9 cellular contexts compared by ENCODE assay signal in genomic region chr9:128523199-128523925, GRCh38. TPM values are rescaled to one million over a fixed set of nuclear protein-coding genes. Genes with fewer than 3 reads are reported as not detected.
DNase-seq lines count a peak whose midpoint lies in the region; ATAC-seq, FAIRE-seq and TF ChIP-seq lines count a peak whose summit lies in the region.
"Had no signal": no experiment of that assay in that cellular context is flagged by ENCODE, and none has a peak within 500 bp of the region (broad histone marks: within the 10 kb centered on the region; RNA-seq: fewer than 3 reads in every experiment).

No MANE protein-coding gene starts in this region.

- H3K4me1 ChIP-seq in HEK293 (ENCODE audit: control insufficient read depth, insufficient read depth, low read length) = no peaks in the 10 kb centered on the region
- no peaks in the 10 kb centered on the region for H3K4me1 ChIP-seq in NT2/D1 (ENCODE audit: insufficient read depth, insufficient read length)
- peaks cover 0 to 13% (median 0%) of the 10 kb centered on the region in 3 donors for H3K4me1 ChIP-seq in gastroesophageal sphincter

- TF ChIP-seq POLR2A in gastroesophageal sphincter (IDR thresholded peaks at IDR 0.05) = no peak

- in situ Hi-C loops in GM13976 (cut with MboI; ENCODE audit: low sequenced_read_pairs, unreplicated experiment) = no loop called here

- no peaks in the 10 kb centered on the region for H3K4me1 Mint-ChIP-seq in stimulated activated memory B cell treated with anti-CD40 and anti-IgM and Interleukin-4, amounts not matched to agents 10 μg/mL and 1 μg/mL and 100 μg/mL, for 72 hours

- H3K9ac ChIP-seq in NT2/D1 (ENCODE audit: insufficient read length, low read depth) = peak overlapping the region; percentile 53

- no peak overlapping the region for H3K27ac Mint-ChIP-seq in stimulated activated memory B cell treated with anti-CD40 and anti-IgM and Interleukin-4, amounts not matched to agents 10 μg/mL and 1 μg/mL and 100 μg/mL, for 72 hours

- ATAC-seq in gastroesophageal sphincter (peak; percentile 31), sciatic nerve (peak; percentile 83)
- ATAC-seq in stimulated activated memory B cell treated with anti-CD40 and anti-IgM and Interleukin-4, amounts not matched to agents 10 μg/mL and 1 μg/mL and 100 μg/mL, for 72 hours = no peak

- H3K4me3 ChIP-seq in HEK293 (ENCODE audit: low read depth, low read length) = no peak overlapping the region
- H3K4me3 ChIP-seq in NT2/D1 (ENCODE audit: insufficient read length, low read depth) = no peak overlapping the region
- no peak overlapping the region for H3K4me3 ChIP-seq in gastroesophageal sphincter

- FAIRE-seq in HTR-8/SVneo (lab: Jason Lieb, UNC) = no peak

- H3K27ac ChIP-seq in HEK293 (ENCODE audit: extremely low read depth, low read depth, low read length) = no peak overlapping the region
- peak overlapping the region in 2 of 4 donors; percentile 56 to 58 for H3K27ac ChIP-seq in gastroesophageal sphincter

- TF ChIP-seq CTCF in HEK293 (tag by site-specific recombination; IDR thresholded peaks at IDR 0.05) (no peak), gastroesophageal sphincter (IDR thresholded peaks at IDR 0.05) (no peak), GM13976 (IDR thresholded peaks at IDR 0.05; ENCODE audit: borderline replicate concordance, control extremely low read depth, extremely low read depth, insufficient read depth, missing control alignments) (no peak)

- no peaks in the 10 kb centered on the region for H3K27me3 ChIP-seq in NT2/D1 (ENCODE audit: insufficient read depth, insufficient read length)
- H3K27me3 ChIP-seq in gastroesophageal sphincter = no peaks in the 10 kb centered on the region

- H3K36me3 Mint-ChIP-seq in stimulated activated memory B cell treated with anti-CD40 and anti-IgM and Interleukin-4, amounts not matched to agents 10 μg/mL and 1 μg/mL and 100 μg/mL, for 72 hours = peaks cover 60% of the 10 kb centered on the region

- H3K4me3 Mint-ChIP-seq in stimulated activated memory B cell treated with anti-CD40 and anti-IgM and Interleukin-4, amounts not matched to agents 10 μg/mL and 1 μg/mL and 100 μg/mL, for 72 hours = no peak overlapping the region

- intact Hi-C loops in sciatic nerve (cut with DNase I) = no loop called here

- H3K36me3 ChIP-seq in HEK293 (ENCODE audit: control insufficient read depth in 2 of 2, insufficient read depth in 1 of 2, low read length in 2 of 2) (peaks cover 31 to 73% of the 10 kb centered on the region in 2 experiments), NT2/D1 (ENCODE audit: insufficient read depth, insufficient read length, low read length) (peaks cover 42% of the 10 kb centered on the region), gastroesophageal sphincter (peaks cover 0 to 96% of the 10 kb centered on the region in 2 donors)

- no peaks in the 10 kb centered on the region for H3K9me3 Mint-ChIP-seq in stimulated activated memory B cell treated with anti-CD40 and anti-IgM and Interleukin-4, amounts not matched to agents 10 μg/mL and 1 μg/mL and 100 μg/mL, for 72 hours

- POLR2A ChIA-PET in HEK293 (lab: Yijun Ruan, JAX) = no interaction called here

- WGBS in gastroesophageal sphincter (ENCODE audit: low coverage in 1 of 2), 2 donors = 28 to 33% methylated on average over 5 of the region's 13 CpGs

- H3K9me3 ChIP-seq in HEK293 (ENCODE audit: control insufficient read depth, insufficient read depth, low read depth, low read length) (no peaks in the 10 kb centered on the region), NT2/D1 (ENCODE audit: insufficient read depth, low read length) (no peaks in the 10 kb centered on the region), gastroesophageal sphincter (no peaks in the 10 kb centered on the region)

- CTCF ChIA-PET in HEK293 (lab: Yijun Ruan, JAX) = no interaction called here

- H3K27me3 Mint-ChIP-seq in stimulated activated memory B cell treated with anti-CD40 and anti-IgM and Interleukin-4, amounts not matched to agents 10 μg/mL and 1 μg/mL and 100 μg/mL, for 72 hours = no peaks in the 10 kb centered on the region

- no peak for TF ChIP-seq EP300 in gastroesophageal sphincter (IDR thresholded peaks at IDR 0.05)

- DNase-seq in NT2/D1 (ENCODE audit: low read depth, low spot score) (peak; percentile 48), sciatic nerve (ENCODE audit: low spot score) (peak; percentile 66), HTR-8/SVneo (ENCODE audit: insufficient read length, low spot score) (no peak), GM13976 (ENCODE audit: low spot score) (no peak)
- DNase-seq in stimulated activated CD8-positive, alpha-beta memory T cell treated with anti-CD3 and anti-CD28 coated beads, Interleukin-4, amount 100 ng/mL, for 48 hours = no peak
- DNase-seq: mammary epithelial cell had no signal

TF ChIP-seq in HEK293, 187 proteins besides CTCF, POLR2A, EP300 and RAD21:
- TF ChIP-seq GLIS1 (tag by site-specific recombination; IDR thresholded peaks at IDR 0.05) (no peak), PRDM1 (tag by site-specific recombination; IDR thresholded peaks at IDR 0.05) (no peak), ZIC2 (tag by site-specific recombination; IDR thresholded peaks at IDR 0.05) (peak; percentile 48; the same call in 1 of the 2 replicates)

RNA-seq across cellular contexts. Expression of gene GLE1, which starts 18.8 kb away (rescaled TPM):
- total RNA-seq in gastroesophageal sphincter (10 to 100 TPM; 18.7 to 32.4 (median 26.9) TPM), sciatic nerve (19.3 TPM)

RNA-seq across cellular contexts. Expression of gene SPTAN1, which starts 29.0 kb away (rescaled TPM):
- total RNA-seq in gastroesophageal sphincter = 100 to 1,000 TPM; 223 to 390 (median 286) TPM
- 794 TPM for total RNA-seq in sciatic nerve

Comparison
In these comparisons a context has a peak if more than half of its experiments do, and no peak if none do; other contexts are left out.
1. DNase-seq: peak in NT2/D1 (single experiment) and sciatic nerve (single experiment); none in HTR-8/SVneo (single experiment), stimulated activated CD8-positive, alpha-beta memory T cell treated with anti-CD3 and anti-CD28 coated beads, Interleukin-4, amount 100 ng/mL, for 48 hours (single experiment) and GM13976 (single experiment).